Comparison of ENCODE assay signal across 9 cellular contexts in genomic region chr11:7672960-7673723, GRCh38. TPM values are rescaled to one million over a fixed set of nuclear protein-coding genes. Genes with fewer than 3 reads are reported as not detected.
DNase-seq lines count a peak whose midpoint lies in the region; ATAC-seq, FAIRE-seq and TF ChIP-seq lines count a peak whose summit lies in the region.
"Had no signal": no experiment of that assay in that cellular context is flagged by ENCODE, and none has a peak within 500 bp of the region (broad histone marks: within the 10 kb centered on the region; RNA-seq: fewer than 3 reads in every experiment).

TSS of gene CYB5R2 (minus strand) at chr11:7673500. CDS start at chr11:7672825, 675 bp downstream.

- H3K4me3 ChIP-seq in bronchial epithelial cell (ENCODE audit: low read depth, low read length), result peak within 1 kb of the TSS; percentile 49
- H3K4me3 ChIP-seq in keratinocyte (ENCODE audit: control insufficient read depth in 2 of 3, extremely low read depth in 1 of 3, insufficient read depth in 2 of 3, low read depth in 1 of 3, low read length in 3 of 3), result peak within 1 kb of the TSS; percentile 34 to 56 (median 47)

- no peaks in the 10 kb centered on the region for H3K36me3 ChIP-seq in bronchial epithelial cell (ENCODE audit: control insufficient read depth, insufficient read depth, low read length)
- no peaks in the 10 kb centered on the region for H3K36me3 ChIP-seq in keratinocyte (ENCODE audit: control insufficient read depth in 2 of 2, extremely low read depth in 1 of 2, insufficient read depth in 2 of 2, low read length in 2 of 2)

- peak within 1 kb of the TSS; percentile 58 for H2AFZ ChIP-seq in keratinocyte (ENCODE audit: control insufficient read depth, low read length)

- no peak for TF ChIP-seq CTCF in bronchial epithelial cell (IDR thresholded peaks at IDR 0.05; ENCODE audit: insufficient read depth, low read length, severe bottlenecking)
- TF ChIP-seq CTCF in keratinocyte (optimal IDR thresholded peaks at IDR 0.05 in 1 of 3, IDR thresholded peaks at IDR 0.05 in 1 of 3, conservative IDR thresholded peaks at IDR 0.05 in 1 of 3; ENCODE audit: extremely low read depth in 1 of 3, insufficient read depth in 2 of 3, low read length in 3 of 3), result no peak

- H3K9me1 ChIP-seq in keratinocyte (ENCODE audit: control insufficient read depth, extremely low read depth, insufficient read depth, low read length), result no peaks in the 10 kb centered on the region

- peak; percentile 46 for ATAC-seq in HG03439 (IDR thresholded peaks at IDR 0.05; ENCODE audit: unreplicated experiment)

- H4K20me1 ChIP-seq in keratinocyte (ENCODE audit: control insufficient read depth, extremely low read depth, insufficient read depth, low read length), result no peaks in the 10 kb centered on the region

- DNase-seq in DMS153 treated with DMSO at 0.1 percent for 48 hours (lab: John Stamatoyannopoulos, UW; ENCODE audit: unreplicated experiment), result peak; percentile 5
- DNase-seq in DMS153 (lab: John Stamatoyannopoulos, UW), result no peak
- DNase-seq in bronchial epithelial cell (ENCODE audit: low read depth), result peak; percentile 18
- DNase-seq in keratinocyte (ENCODE audit: low read depth, low spot score), result no peak
- DNase-seq in stimulated activated CD8-positive, alpha-beta memory T cell treated with anti-CD3 and anti-CD28 coated beads, Interleukin-4, amount 100 ng/mL, for 48 hours, result peak; percentile 33
- no peak for DNase-seq in NCI-H2196 treated with DMSO at 0.1 percent for 48 hours (lab: John Stamatoyannopoulos, UW; ENCODE audit: unreplicated experiment)
- no peak for DNase-seq in SW 1271 (lab: John Stamatoyannopoulos, UW)

- H3K27ac ChIP-seq in keratinocyte (ENCODE audit: control insufficient read depth, insufficient read depth, low read length), result peak within 1 kb of the TSS; percentile 45

- H3K4me2 ChIP-seq in keratinocyte (ENCODE audit: control insufficient read depth, extremely low read depth, insufficient read depth, low read depth, low read length), result peak within 1 kb of the TSS; percentile 73

- no peaks in the 10 kb centered on the region for H3K79me2 ChIP-seq in keratinocyte (ENCODE audit: control insufficient read depth, insufficient read depth, low read length)

- dilution Hi-C loops in keratinocyte (cut with MboI; ENCODE audit: extremely low pct_ligation_motif_present, low sequenced_read_pairs), result no loop called here

- no peaks in the 10 kb centered on the region for H3K9me3 ChIP-seq in keratinocyte (ENCODE audit: control insufficient read depth, low read depth, low read length)

- FAIRE-seq in bronchial epithelial cell (lab: Jason Lieb, UNC) (no peak), keratinocyte (lab: Jason Lieb, UNC) (no peak)
- FAIRE-seq: A204.1 had no signal

- no peaks in the 10 kb centered on the region for H3K27me3 ChIP-seq in bronchial epithelial cell (ENCODE audit: control insufficient read depth, insufficient read depth, low read length)
- H3K27me3 ChIP-seq in keratinocyte (ENCODE audit: control insufficient read depth, extremely low read depth, insufficient read depth, low read length), result no peaks in the 10 kb centered on the region

- peak within 1 kb of the TSS; percentile 71 for H3K9ac ChIP-seq in keratinocyte (ENCODE audit: control insufficient read depth, extremely low read depth, insufficient read depth, low read length)

- H3K4me1 ChIP-seq in keratinocyte (ENCODE audit: control insufficient read depth, extremely low read depth, insufficient read depth, low read length), result peaks cover 60% of the 10 kb centered on the region

RNA-seq across cellular contexts. Expression of gene CYB5R2, which starts in this region (rescaled TPM):
- total RNA-seq in bronchial epithelial cell, result 12.1 and 16.4 TPM in 2 replicates
- 24.7 to 37.0 TPM (median 34.3 TPM) in 3 replicates for polyA plus RNA-seq in keratinocyte
- 12.8 TPM for polyA plus RNA-seq in keratinocyte (2011; ENCODE audit: low read depth)
- 20.8 and 23.9 TPM in 2 replicates for polyA plus RNA-seq in keratinocyte (2011; cell fraction: cytosol; rRNA removed)
- polyA plus RNA-seq in keratinocyte (2011; cell fraction: nucleus; rRNA removed), result 60.6 and 68.5 TPM in 2 replicates
- polyA plus RNA-seq in keratinocyte (2012; ENCODE audit: low replicate concordance), result 33.2 and 59.8 TPM in 2 replicates
- polyA minus RNA-seq in keratinocyte, result 27.3 to 49.0 TPM (median 47.8 TPM) in 3 replicates
- 17.1 TPM for polyA minus RNA-seq in keratinocyte (2011; cell fraction: cytosol; rRNA and poly(A)+ RNA removed)
- 12.7 and 17.5 TPM in 2 replicates for polyA minus RNA-seq in keratinocyte (2011; cell fraction: nucleus; rRNA and poly(A)+ RNA removed)

Comparison
In these comparisons a context has a peak if more than half of its experiments do, and no peak if none do; other contexts are left out.
1. DNase-seq: peak in DMS153 treated with DMSO at 0.1 percent for 48 hours (single experiment), bronchial epithelial cell (single experiment) and stimulated activated CD8-positive, alpha-beta memory T cell treated with anti-CD3 and anti-CD28 coated beads, Interleukin-4, amount 100 ng/mL, for 48 hours (single experiment); none in DMS153 (single experiment), keratinocyte (single experiment), NCI-H2196 treated with DMSO at 0.1 percent for 48 hours (single experiment) and SW 1271 (0 of 2).